Comparison of ENCODE assay signal across 11 cellular contexts in genomic region chr16:3825103-3825502, GRCh38. TPM values are rescaled to one million over a fixed set of nuclear protein-coding genes. Genes with fewer than 3 reads are reported as not detected.
A peak's percentile ranks its signal among the peaks of the same experiment; 100 is the strongest.
DNase-seq lines count a peak whose midpoint lies in the region; ATAC-seq and TF ChIP-seq lines count a peak whose summit lies in the region.
"Had no signal": no experiment of that assay in that cellular context is flagged by ENCODE, and none has a peak within 500 bp of the region (broad histone marks: within the 10 kb centered on the region; RNA-seq: fewer than 3 reads in every experiment).

No MANE protein-coding gene starts in this region.

- no peak overlapping the region for H3K27ac ChIP-seq in CD8-positive, alpha-beta memory T cell (ENCODE audit: low read depth, low read length)
- no peak overlapping the region for H3K27ac ChIP-seq in neural progenitor cell
- H3K27ac ChIP-seq: WERI-Rb-1 had no signal

- peak overlapping the region in 3 of 8 donors; percentile 2 to 52 (median 32) for H3K27ac Mint-ChIP-seq in CD8-positive, alpha-beta memory T cell
- peak overlapping the region; percentile 5 for H3K27ac Mint-ChIP-seq in neural progenitor cell

- H3K27me3 ChIP-seq in CD8-positive, alpha-beta memory T cell (ENCODE audit: insufficient read depth, low read length, poor library complexity, severe bottlenecking), result no peaks in the 10 kb centered on the region
- H3K27me3 ChIP-seq in neural progenitor cell, result no peaks in the 10 kb centered on the region

- POLR2A ChIA-PET in CD8-positive, alpha-beta memory T cell (lab: Charles Lee), result no interaction called here

- H3K4me1 Mint-ChIP-seq in CD8-positive, alpha-beta memory T cell, result peaks cover 85 to 97% (median 89%) of the 10 kb centered on the region in 3 donors
- peaks cover 31% of the 10 kb centered on the region for H3K4me1 Mint-ChIP-seq in neural progenitor cell

- DNase-seq in CD8-positive, alpha-beta memory T cell, result no peak
- DNase-seq in M059J (ENCODE audit: low read depth), result peak; percentile 56
- DNase-seq in choroid plexus epithelial cell (ENCODE audit: low read depth), result peak; percentile 70
- no peak for DNase-seq in neural progenitor cell (ENCODE audit: low spot score)
- DNase-seq in stimulated activated CD8-positive, alpha-beta memory T cell treated with anti-CD3 and anti-CD28 coated beads, Interleukin-4, amount 100 ng/mL, for 48 hours, result no peak
- DNase-seq: DMS79 treated with DMSO at 0.1 percent for 48 hours; KG1; stimulated activated CD4-positive, alpha-beta T cell treated with anti-CD3 and anti-CD28 coated beads, Interleukin-4, amount 100 ng/mL, for 24 hours; WERI-Rb-1 had no signal

- H3K4me3 Mint-ChIP-seq in CD8-positive, alpha-beta memory T cell, result peak overlapping the region in 4 of 7 donors; percentile 4 to 41 (median 20)
- H3K4me3 Mint-ChIP-seq in neural progenitor cell, result no peak overlapping the region

- H3K79me2 ChIP-seq in neural progenitor cell (ENCODE audit: low read depth), result peaks cover 100% of the 10 kb centered on the region

- no peak overlapping the region for H3K9ac ChIP-seq in neural progenitor cell

- H3K4me2 ChIP-seq in neural progenitor cell, result no peak overlapping the region

- H3K36me3 Mint-ChIP-seq in CD8-positive, alpha-beta memory T cell, result peaks cover 0 to 20% (median 3%) of the 10 kb centered on the region in 3 donors
- peaks cover 20% of the 10 kb centered on the region for H3K36me3 Mint-ChIP-seq in neural progenitor cell

- H3K9me3 ChIP-seq in CD8-positive, alpha-beta memory T cell (ENCODE audit: low read length), result no peaks in the 10 kb centered on the region
- no peaks in the 10 kb centered on the region for H3K9me3 ChIP-seq in neural progenitor cell (ENCODE audit: low read depth)

- H3K9me3 Mint-ChIP-seq in CD8-positive, alpha-beta memory T cell, result no peaks in the 10 kb centered on the region
- H3K9me3 Mint-ChIP-seq in neural progenitor cell, result no peaks in the 10 kb centered on the region

- H4K20me1 ChIP-seq in neural progenitor cell (ENCODE audit: low read depth), result peaks cover 87% of the 10 kb centered on the region

- ATAC-seq in GM21528 (IDR thresholded peaks at IDR 0.05; ENCODE audit: low FRiP score, unreplicated experiment) (no peak), HG03039 (IDR thresholded peaks at IDR 0.05; ENCODE audit: unreplicated experiment) (no peak)

- TF ChIP-seq CTCF in choroid plexus epithelial cell (conservative IDR thresholded peaks at IDR 0.05; ENCODE audit: low read depth, low read length), result no peak
- TF ChIP-seq CTCF in neural progenitor cell (IDR thresholded peaks at IDR 0.05), result no peak

- no peak overlapping the region for H2AFZ ChIP-seq in neural progenitor cell (replicated peaks)

- peaks cover 69% of the 10 kb centered on the region for H3K4me1 ChIP-seq in CD8-positive, alpha-beta memory T cell (ENCODE audit: insufficient read depth, low read length)
- peaks cover 23% of the 10 kb centered on the region for H3K4me1 ChIP-seq in neural progenitor cell

- no peaks in the 10 kb centered on the region for H3K36me3 ChIP-seq in CD8-positive, alpha-beta memory T cell (ENCODE audit: insufficient read depth, low read length)
- H3K36me3 ChIP-seq in neural progenitor cell, result no peaks in the 10 kb centered on the region

- H3F3A ChIP-seq in neural progenitor cell (ENCODE audit: low read depth), result peaks cover 3% of the 10 kb centered on the region

- no peaks in the 10 kb centered on the region for H3K27me3 Mint-ChIP-seq in CD8-positive, alpha-beta memory T cell
- H3K27me3 Mint-ChIP-seq in neural progenitor cell (ENCODE audit: insufficient read depth, low read depth), result peaks cover 7% of the 10 kb centered on the region

- no peak overlapping the region for H3K4me3 ChIP-seq in CD8-positive, alpha-beta memory T cell (ENCODE audit: low read length)
- no peak overlapping the region for H3K4me3 ChIP-seq in choroid plexus epithelial cell (ENCODE audit: low read depth, low read length)
- no peak overlapping the region for H3K4me3 ChIP-seq in neural progenitor cell

- CTCF ChIA-PET in CD8-positive, alpha-beta memory T cell (lab: Charles Lee), result no interaction called here

RNA-seq across cellular contexts. Expression of gene CREBBP, which starts 55.4 kb away (rescaled TPM):
- total RNA-seq in CD8-positive, alpha-beta memory T cell, result 10 to 100 TPM; 48.8 to 51.1 TPM
- polyA plus RNA-seq in CD8-positive, alpha-beta memory T cell, result 15.5 TPM
- 7.9 and 14.8 TPM in 2 replicates for total RNA-seq in M059J (2014; rRNA removed; shearing (Covaris generic))
- 21.6 and 60.6 TPM in 2 replicates for total RNA-seq in neural progenitor cell (ENCODE audit: low replicate concordance)

Comparison
In these comparisons a context has a peak if more than half of its experiments do, and no peak if none do; other contexts are left out.
1. DNase-seq: peak in M059J (single experiment) and choroid plexus epithelial cell (single experiment); none in CD8-positive, alpha-beta memory T cell (0 of 5), neural progenitor cell (single experiment) and stimulated activated CD8-positive, alpha-beta memory T cell treated with anti-CD3 and anti-CD28 coated beads, Interleukin-4, amount 100 ng/mL, for 48 hours (single experiment).